12 cellular contexts compared by ENCODE assay signal in genomic region chr9:110077926-110078325, GRCh38.
DNase-seq lines count a peak whose midpoint lies in the region; ATAC-seq and TF ChIP-seq lines count a peak whose summit lies in the region.
"Had no signal": no experiment of that assay in that cellular context is flagged by ENCODE, and none has a peak within 500 bp of the region (broad histone marks: within the 10 kb centered on the region; RNA-seq: fewer than 3 reads in every experiment).

No MANE protein-coding gene starts in this region.

- DNase-seq in DMS 273 (lab: John Stamatoyannopoulos, UW; ENCODE audit: unreplicated experiment) (peak; percentile 15), DMS 273 treated with DMSO at 0.1 percent for 48 hours (lab: John Stamatoyannopoulos, UW) (no peak), adipocyte (ENCODE audit: low read depth) (peak; percentile 77), left lung (no peak), thoracic aorta (ENCODE audit: low spot score) (no peak), NCI-H748 treated with DMSO at 0.1 percent for 48 hours (lab: John Stamatoyannopoulos, UW) (no peak)
- DNase-seq: MV-4-11, PC-9 had no signal

- intact Hi-C loops in left lung (cut with DNase I) = no loop called here

- no peak for TF ChIP-seq CTCF in left lung (IDR thresholded peaks at IDR 0.05)
- TF ChIP-seq CTCF in thoracic aorta (IDR thresholded peaks at IDR 0.05) = no peak

- H3K4me3 ChIP-seq in adipocyte (ENCODE audit: low read length) (no peak overlapping the region), left lung (no peak overlapping the region), thoracic aorta (peak overlapping the region; percentile 7)
- H3K4me3 ChIP-seq: PC-9 had no signal

- H3K9me3 ChIP-seq in adipocyte (ENCODE audit: control insufficient read depth, low read length) (no peaks in the 10 kb centered on the region), left lung (no peaks in the 10 kb centered on the region), thoracic aorta (no peaks in the 10 kb centered on the region)

- peaks cover 11% of the 10 kb centered on the region for H3K36me3 ChIP-seq in adipocyte (ENCODE audit: control insufficient read depth, insufficient read depth, low read length, severe bottlenecking)
- no peaks in the 10 kb centered on the region for H3K36me3 ChIP-seq in left lung
- no peaks in the 10 kb centered on the region for H3K36me3 ChIP-seq in thoracic aorta

- peak; percentile 11 for ATAC-seq in left lung
- no peak for ATAC-seq in thoracic aorta (ENCODE audit: insufficient number of reproducible peaks, low FRiP score, low read depth)
- ATAC-seq in GM19467 (IDR thresholded peaks at IDR 0.05; ENCODE audit: unreplicated experiment) = no peak
- ATAC-seq in HG03196 (IDR thresholded peaks at IDR 0.05; ENCODE audit: unreplicated experiment) = no peak
- ATAC-seq: HCT116 had no signal

- H3K27ac ChIP-seq in left lung (peak overlapping the region in 1 of 2 donors; percentile 26), thoracic aorta (peak overlapping the region; percentile 36 to 39)
- H3K27ac ChIP-seq: C4-2B, PC-9 had no signal

- no peak overlapping the region for H3K9ac ChIP-seq in adipocyte (ENCODE audit: low read length)

- H3K4me1 ChIP-seq in adipocyte (ENCODE audit: control insufficient read depth, insufficient read depth, low read length) = peaks cover 52% of the 10 kb centered on the region
- H3K4me1 ChIP-seq in left lung = peaks cover 0 to 50% of the 10 kb centered on the region in 2 donors
- H3K4me1 ChIP-seq in thoracic aorta (ENCODE audit: control insufficient read depth in 1 of 2, low read depth in 2 of 2) = peaks cover 24 to 67% of the 10 kb centered on the region in 2 donors

- H3K27me3 ChIP-seq in adipocyte (replicated peaks; ENCODE audit: control insufficient read depth, insufficient read depth, low read length) (no peaks in the 10 kb centered on the region), left lung (no peaks in the 10 kb centered on the region), thoracic aorta (replicated peaks; ENCODE audit: insufficient read depth) (no peaks in the 10 kb centered on the region)

Comparison
In these comparisons a context has a peak if more than half of its experiments do, and no peak if none do; other contexts are left out.
1. DNase-seq: peak in DMS 273 (single experiment) and adipocyte (single experiment); none in DMS 273 treated with DMSO at 0.1 percent for 48 hours (single experiment), left lung (0 of 2), thoracic aorta (single experiment) and NCI-H748 treated with DMSO at 0.1 percent for 48 hours (single experiment).